In the genomic region with DNA sequence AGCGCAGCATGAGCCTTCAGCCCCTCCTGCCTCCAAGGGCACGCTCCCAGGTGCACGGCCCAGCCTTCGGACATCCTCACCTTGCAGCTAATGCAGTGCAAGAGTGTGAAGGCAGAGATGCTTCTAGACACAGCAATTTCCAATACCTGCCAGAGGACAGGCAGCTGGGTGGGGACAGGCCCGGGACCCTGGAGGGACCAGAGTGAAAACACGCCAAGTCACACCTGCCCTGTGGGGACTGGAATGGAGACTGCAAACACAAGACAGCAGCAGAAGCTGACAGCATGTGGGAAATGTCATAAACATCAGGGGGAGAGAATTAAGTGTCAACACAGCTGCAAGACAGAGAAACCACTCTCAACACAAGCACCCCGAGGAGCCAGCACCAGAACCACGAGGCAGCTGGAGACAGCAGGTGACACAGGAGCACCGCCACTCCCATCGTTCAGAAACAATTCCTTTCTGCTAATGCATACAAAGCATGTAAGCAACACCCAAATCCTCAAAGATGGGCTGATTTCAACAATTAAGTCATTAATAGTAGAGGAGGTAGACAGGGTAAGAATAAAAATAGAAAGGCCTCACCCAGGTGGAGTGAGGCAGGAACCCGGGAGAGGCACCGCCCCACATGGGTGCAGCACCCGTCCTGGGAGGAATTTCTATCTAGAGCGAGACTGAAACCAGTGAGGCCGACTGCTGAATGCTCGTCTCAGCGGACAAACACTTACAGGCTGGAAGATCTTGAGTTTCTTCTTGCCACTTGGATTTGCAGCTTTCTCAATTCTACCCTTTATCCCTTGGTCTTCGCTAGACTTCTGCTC, we compare ENCODE assay signal across 1 cellular context.
TF ChIP-seq lines count a peak whose summit lies in the region.

No MANE protein-coding gene starts in this region.

TF ChIP-seq in GM12891, 5 proteins besides CTCF, POLR2A, EP300 and RAD21:
- TF ChIP-seq POU2F2 (IDR thresholded peaks at IDR 0.05; ENCODE audit: low read depth, low read length) = no peak
- TF ChIP-seq POLR2AphosphoS5 (IDR thresholded peaks at IDR 0.05; ENCODE audit: low read depth, low read length) = no peak
- TF ChIP-seq SPI1 (IDR thresholded peaks at IDR 0.05; ENCODE audit: low read depth, low read length) = no peak
- TF ChIP-seq PAX5 (IDR thresholded peaks at IDR 0.05; ENCODE audit: insufficient read depth, low read length, severe bottlenecking) = no peak
- TF ChIP-seq TAF1 (IDR thresholded peaks at IDR 0.05; ENCODE audit: low read depth, low read length) = no peak
